ENCODE assay signal across 8 cellular contexts in genomic region chr3:131501949-131502348, GRCh38. TPM values are rescaled to one million over a fixed set of nuclear protein-coding genes. Genes with fewer than 3 reads are reported as not detected.
A peak's percentile ranks its signal among the peaks of the same experiment; 100 is the strongest.
DNase-seq lines count a peak whose midpoint lies in the region; ATAC-seq and TF ChIP-seq lines count a peak whose summit lies in the region.

No MANE protein-coding gene starts in this region.

- no peak for ATAC-seq in stimulated activated naive CD8-positive, alpha-beta T cell treated with anti-CD3 and anti-CD28 coated beads, Interleukin-15, Interleukin-2, amounts not matched to agents 100 U/mL and 50 U/mL, for 24 hours
- ATAC-seq in HG02623 (IDR thresholded peaks at IDR 0.05; ENCODE audit: unreplicated experiment), result no peak

- peak overlapping the region; percentile 88 for H3K27ac Mint-ChIP-seq in activated naive CD4-positive, alpha-beta T cell treated with anti-CD3 and anti-CD28 coated beads for 36 hours

- CTCF ChIA-PET in activated naive CD4-positive, alpha-beta T cell treated with anti-CD3 and anti-CD28 coated beads for 36 hours (lab: Charles Lee), result interaction anchor here (0.5 kb wide), 1 partner anchor 528 kb away, joined by 4 read pairs; no protein-coding TSS in a partner anchor

- peak overlapping the region; percentile 88 for H3K27ac ChIP-seq in WERI-Rb-1

- H3K36me3 Mint-ChIP-seq in activated naive CD4-positive, alpha-beta T cell treated with anti-CD3 and anti-CD28 coated beads for 36 hours (ENCODE audit: low read depth), result peaks cover 37% of the 10 kb centered on the region

- no peaks in the 10 kb centered on the region for H3K9me3 Mint-ChIP-seq in activated naive CD4-positive, alpha-beta T cell treated with anti-CD3 and anti-CD28 coated beads for 36 hours

- H3K4me3 Mint-ChIP-seq in activated naive CD4-positive, alpha-beta T cell treated with anti-CD3 and anti-CD28 coated beads for 36 hours, result peak overlapping the region; percentile 91

- DNase-seq in activated naive CD4-positive, alpha-beta T cell treated with anti-CD3 and anti-CD28 coated beads for 36 hours, result no peak
- DNase-seq in activated naive CD4-positive, alpha-beta T cell (lab: John Stamatoyannopoulos, UW), result no peak
- DNase-seq in WERI-Rb-1 (no peak), DMS153 (lab: John Stamatoyannopoulos, UW) (no peak), NCI-H2171 treated with DMSO at 0.1 percent for 48 hours (lab: John Stamatoyannopoulos, UW) (no peak)
- peak; percentile 7 for DNase-seq in stimulated activated naive CD8-positive, alpha-beta T cell treated with anti-CD3 and anti-CD28 coated beads, Interleukin-15, Interleukin-2, amounts not matched to agents 100 U/mL and 50 U/mL, for 24 hours

- no peak for TF ChIP-seq CTCF in WERI-Rb-1 (IDR thresholded peaks at IDR 0.05; ENCODE audit: low read depth, low read length)

- no peaks in the 10 kb centered on the region for H3K27me3 Mint-ChIP-seq in activated naive CD4-positive, alpha-beta T cell treated with anti-CD3 and anti-CD28 coated beads for 36 hours (ENCODE audit: low read depth)

- H3K27me3 ChIP-seq in WERI-Rb-1 (ENCODE audit: insufficient read depth, low read depth, severe bottlenecking), result no peaks in the 10 kb centered on the region

- no peaks in the 10 kb centered on the region for H3K9me3 ChIP-seq in WERI-Rb-1 (ENCODE audit: severe bottlenecking)

- peak overlapping the region; percentile 99 for H3K4me3 ChIP-seq in WERI-Rb-1 (ENCODE audit: low read depth, low read length)
- H3K4me3 ChIP-seq in iPS-11a (ENCODE audit: low read depth, low read length), result peak overlapping the region; percentile 98

- peaks cover 37% of the 10 kb centered on the region for H3K4me1 Mint-ChIP-seq in activated naive CD4-positive, alpha-beta T cell treated with anti-CD3 and anti-CD28 coated beads for 36 hours (ENCODE audit: low read depth)

- intact Hi-C loops in activated naive CD4-positive, alpha-beta T cell treated with anti-CD3 and anti-CD28 coated beads for 36 hours (cut with micrococcal nuclease), result loop anchor here (1.0 to 10.0 kb wide), 5 partner anchors 233 to 1160 kb away; partner anchors contain the start of genes ASTE1, NEK11, PIK3R4 and UBA5

- H3K36me3 ChIP-seq in WERI-Rb-1, result peaks cover 49% of the 10 kb centered on the region

RNA-seq across cellular contexts. Expression of gene MRPL3, which starts 0.8 kb away (rescaled TPM):
- 100 to 1,000 TPM; 151 to 161 TPM for total RNA-seq in activated naive CD4-positive, alpha-beta T cell treated with anti-CD3 and anti-CD28 coated beads for 36 hours
